ENCODE assay signal across 34 cellular contexts in the genomic region with DNA sequence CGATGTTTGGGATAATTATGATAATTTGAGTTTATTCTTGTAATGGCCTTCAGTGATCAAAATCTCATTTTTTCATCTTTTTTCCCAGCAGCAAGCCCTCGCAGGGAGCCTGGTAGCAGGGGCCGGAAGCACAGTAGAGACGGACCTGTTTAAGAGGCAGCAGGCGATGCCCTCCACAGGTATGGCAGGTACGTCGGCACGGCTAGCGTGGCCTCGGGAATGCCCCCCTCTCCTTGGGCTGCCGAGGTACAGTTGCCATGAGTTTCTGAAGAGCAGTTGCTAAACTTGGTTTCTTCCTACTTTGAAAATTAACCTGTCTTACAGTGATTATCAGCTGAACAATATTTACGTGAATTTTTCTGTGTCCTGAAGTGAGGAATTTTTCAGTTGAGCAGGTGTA.
"Had no signal": no experiment of that assay in that cellular context is flagged by ENCODE, and none has a peak within 500 bp of the region (broad histone marks: within the 10 kb centered on the region; RNA-seq: fewer than 3 reads in every experiment).

No MANE protein-coding gene starts in this region.

- H3K9me3 ChIP-seq: adrenal gland, ascending aorta, body of pancreas, breast epithelium had no signal

- H3K27me3 Mint-ChIP-seq: activated B cell treated with CpG ODN at 0.5 μM for 24 hours; activated CD4-positive, alpha-beta memory T cell treated with anti-CD3 and anti-CD28 coated beads for 36 hours; activated CD4-positive, alpha-beta T cell treated with anti-CD3 and anti-CD28 coated beads, Interleukin-2, amount 10 ng/mL, durations not matched to agents 24 days and 14 days; activated CD8-positive, alpha-beta memory T cell treated with anti-CD3 and anti-CD28 coated beads, Interleukin-2, amount 10 ng/mL, durations not matched to agents 7 days and 5 days; activated CD8-positive, alpha-beta T cell treated with anti-CD3 and anti-CD28 coated beads for 36 hours; activated naive CD8-positive, alpha-beta T cell treated with anti-CD3 and anti-CD28 coated beads for 36 hours; activated T-helper 17 cell treated with anti-CD3 and anti-CD28 coated beads, Interleukin-2, amount 50 U/mL, for 72 hours had no signal

- DNase-seq: activated B cell treated with CpG ODN at 0.5 μM for 24 hours; activated CD4-positive, alpha-beta memory T cell treated with anti-CD3 and anti-CD28 coated beads for 36 hours; activated CD4-positive, alpha-beta T cell treated with anti-CD3 and anti-CD28 coated beads for 4 hours; activated CD4-positive, alpha-beta T cell treated with anti-CD3 and anti-CD28 coated beads, Interleukin-2, amount 10 ng/mL, durations not matched to agents 24 days and 14 days; activated CD4-positive, alpha-beta T cell treated with anti-CD3 and anti-CD28 coated beads, Interleukin-2, amount 50 U/mL, for 1 hour; activated CD4-positive, alpha-beta T cell treated with anti-CD3 and anti-CD28 coated beads, Interleukin-2, amount 50 U/mL, for 4 hours; activated CD4-positive, CD25-positive, alpha-beta regulatory T cell treated with anti-CD3 and anti-CD28 coated beads, Interleukin-2, amount 50 U/mL, for 72 hours; activated CD8-positive, alpha-beta memory T cell treated with anti-CD3 and anti-CD28 coated beads, Interleukin-2, amount 10 ng/mL, durations not matched to agents 7 days and 5 days; activated CD8-positive, alpha-beta T cell treated with anti-CD3 and anti-CD28 coated beads for 36 hours; activated effector memory CD4-positive, alpha-beta T cell treated with anti-CD3 and anti-CD28 coated beads, Interleukin-2, amount 50 U/mL, for 16 hours; activated gamma-delta T cell treated with Interleukin-2 at 50 U/mL for 16 hours; activated naive CD4-positive, alpha-beta T cell; activated naive CD4-positive, alpha-beta T cell treated with anti-CD3 and anti-CD28 coated beads for 36 hours; activated naive CD4-positive, alpha-beta T cell treated with anti-CD3 and anti-CD28 coated beads, Interleukin-2, amount 50 U/mL, for 16 hours; activated naive CD8-positive, alpha-beta T cell treated with anti-CD3 and anti-CD28 coated beads for 36 hours; activated T-cell treated with anti-CD3 and anti-CD28 coated beads for 4 hours; activated T-cell treated with anti-CD3 and anti-CD28 coated beads, Interleukin-2, amount 50 U/mL, for 1 hour; activated T-cell treated with anti-CD3 and anti-CD28 coated beads, Interleukin-2, amount 50 U/mL, for 4 hours; activated T-cell treated with anti-CD3 and anti-CD28 coated beads, Interleukin-2, amount 50 U/mL, for 72 hours; adrenal gland; amniotic stem cell; body of pancreas; brain microvascular endothelial cell; central memory CD4-positive, alpha-beta T cell; T-helper 1 cell; T-helper 9 cell had no signal

- H3K27ac Mint-ChIP-seq: activated B cell treated with CpG ODN at 0.5 μM for 24 hours; activated CD4-positive, alpha-beta memory T cell treated with anti-CD3 and anti-CD28 coated beads for 36 hours; activated CD4-positive, alpha-beta T cell treated with anti-CD3 and anti-CD28 coated beads, Interleukin-2, amount 10 ng/mL, durations not matched to agents 24 days and 14 days; activated CD8-positive, alpha-beta memory T cell treated with anti-CD3 and anti-CD28 coated beads, Interleukin-2, amount 10 ng/mL, durations not matched to agents 7 days and 5 days; activated CD8-positive, alpha-beta T cell treated with anti-CD3 and anti-CD28 coated beads for 36 hours; activated naive CD4-positive, alpha-beta T cell treated with anti-CD3 and anti-CD28 coated beads for 36 hours; activated naive CD8-positive, alpha-beta T cell treated with anti-CD3 and anti-CD28 coated beads for 36 hours; activated T-cell treated with anti-CD3 and anti-CD28 coated beads, Interleukin-2, amount 50 U/mL, for 72 hours; activated T-helper 1 cell treated with anti-CD3 and anti-CD28 coated beads, Interleukin-12 subunit alpha, Interleukin-12 subunit beta, Interleukin-2, Interleukin-4 antibody, amounts not matched to agents 30 ng/mL and 10 ng/mL and 1 ng/mL, durations not matched to agents 14 hours and 24 hours and 36 hours; activated T-helper 17 cell treated with anti-CD3 and anti-CD28 coated beads, Interleukin-2, amount 50 U/mL, for 72 hours; T-helper 1 cell treated with Interleukin-12 subunit alpha and Interleukin-12 subunit beta and Interleukin-4 antibody, amounts not matched to agents 30 μg/mL and 1 μg/mL, for 36 hours; T-helper 2 cell treated with Interferon-gamma antibody and Interleukin-4, amounts not matched to agents 5 μg/mL and 100 μg/mL, for 36 hours had no signal

- H3K9me3 Mint-ChIP-seq: activated B cell treated with CpG ODN at 0.5 μM for 24 hours; activated CD4-positive, alpha-beta memory T cell treated with anti-CD3 and anti-CD28 coated beads for 36 hours; activated CD4-positive, alpha-beta T cell treated with anti-CD3 and anti-CD28 coated beads, Interleukin-2, amount 10 ng/mL, durations not matched to agents 24 days and 14 days; activated CD8-positive, alpha-beta T cell treated with anti-CD3 and anti-CD28 coated beads for 36 hours; activated naive CD4-positive, alpha-beta T cell treated with anti-CD3 and anti-CD28 coated beads for 36 hours; activated naive CD4-positive, alpha-beta T cell treated with anti-CD3 and anti-CD28 coated beads, Interleukin-2, amount 50 U/mL, for 72 hours; activated naive CD8-positive, alpha-beta T cell treated with anti-CD3 and anti-CD28 coated beads for 36 hours; activated T-cell treated with anti-CD3 and anti-CD28 coated beads, Interleukin-2, amount 50 U/mL, for 4 hours; activated T-cell treated with anti-CD3 and anti-CD28 coated beads, Interleukin-2, amount 50 U/mL, for 72 hours; activated T-helper 1 cell treated with anti-CD3 and anti-CD28 coated beads, Interleukin-12 subunit alpha, Interleukin-12 subunit beta, Interleukin-2, Interleukin-4 antibody, amounts not matched to agents 30 ng/mL and 10 ng/mL and 1 ng/mL, durations not matched to agents 14 hours and 24 hours and 36 hours; activated T-helper 17 cell treated with anti-CD3 and anti-CD28 coated beads, Interleukin-2, amount 50 U/mL, for 72 hours; T-helper 1 cell treated with Interleukin-12 subunit alpha and Interleukin-12 subunit beta and Interleukin-4 antibody, amounts not matched to agents 30 μg/mL and 1 μg/mL, for 36 hours; T-helper 2 cell treated with Interferon-gamma antibody and Interleukin-4, amounts not matched to agents 5 μg/mL and 100 μg/mL, for 36 hours had no signal

- ATAC-seq: activated CD8-positive, alpha-beta memory T cell treated with anti-CD3 and anti-CD28 coated beads, Interleukin-2, amount 10 ng/mL, durations not matched to agents 7 days and 5 days; activated CD8-positive, alpha-beta T cell treated with anti-CD3 and anti-CD28 coated beads for 36 hours; activated naive CD4-positive, alpha-beta T cell treated with anti-CD3 and anti-CD28 coated beads, Interleukin-2, amount 50 U/mL, for 72 hours; activated T-cell treated with anti-CD3 and anti-CD28 coated beads, Interleukin-2, amount 50 U/mL, for 4 hours; activated T-cell treated with anti-CD3 and anti-CD28 coated beads, Interleukin-2, amount 50 U/mL, for 72 hours; activated T-helper 17 cell treated with anti-CD3 and anti-CD28 coated beads, Interleukin-2, amount 50 U/mL, for 72 hours; body of pancreas had no signal

- H3K4me3 Mint-ChIP-seq: activated B cell treated with CpG ODN at 0.5 μM for 24 hours; activated CD4-positive, alpha-beta memory T cell treated with anti-CD3 and anti-CD28 coated beads for 36 hours; activated CD4-positive, alpha-beta T cell treated with anti-CD3 and anti-CD28 coated beads, Interleukin-2, amount 10 ng/mL, durations not matched to agents 24 days and 14 days; activated CD8-positive, alpha-beta memory T cell treated with anti-CD3 and anti-CD28 coated beads, Interleukin-2, amount 10 ng/mL, durations not matched to agents 7 days and 5 days; activated CD8-positive, alpha-beta T cell treated with anti-CD3 and anti-CD28 coated beads for 36 hours; activated naive CD4-positive, alpha-beta T cell treated with anti-CD3 and anti-CD28 coated beads for 36 hours; activated naive CD8-positive, alpha-beta T cell treated with anti-CD3 and anti-CD28 coated beads for 36 hours; activated T-cell treated with anti-CD3 and anti-CD28 coated beads, Interleukin-2, amount 50 U/mL, for 4 hours; activated T-cell treated with anti-CD3 and anti-CD28 coated beads, Interleukin-2, amount 50 U/mL, for 72 hours; activated T-helper 1 cell treated with anti-CD3 and anti-CD28 coated beads, Interleukin-12 subunit alpha, Interleukin-12 subunit beta, Interleukin-2, Interleukin-4 antibody, amounts not matched to agents 30 ng/mL and 10 ng/mL and 1 ng/mL, durations not matched to agents 14 hours and 24 hours and 36 hours; activated T-helper 17 cell treated with anti-CD3 and anti-CD28 coated beads, Interleukin-2, amount 50 U/mL, for 72 hours; T-helper 1 cell treated with Interleukin-12 subunit alpha and Interleukin-12 subunit beta and Interleukin-4 antibody, amounts not matched to agents 30 μg/mL and 1 μg/mL, for 36 hours; T-helper 2 cell treated with Interferon-gamma antibody and Interleukin-4, amounts not matched to agents 5 μg/mL and 100 μg/mL, for 36 hours had no signal

- H3K27me3 ChIP-seq: adrenal gland, ascending aorta, body of pancreas, brain microvascular endothelial cell, breast epithelium had no signal

- H3K4me1 ChIP-seq: ascending aorta, body of pancreas, breast epithelium had no signal

- H3K36me3 ChIP-seq: breast epithelium had no signal

- H3K4me1 Mint-ChIP-seq: activated B cell treated with CpG ODN at 0.5 μM for 24 hours; activated CD4-positive, alpha-beta T cell treated with anti-CD3 and anti-CD28 coated beads, Interleukin-2, amount 10 ng/mL, durations not matched to agents 24 days and 14 days had no signal

- H3K27ac ChIP-seq: adrenal gland, ascending aorta, body of pancreas, brain microvascular endothelial cell, breast epithelium, VCaP had no signal

- H3K4me3 ChIP-seq: adrenal gland, ascending aorta, body of pancreas, breast epithelium had no signal
